Comparison of ENCODE assay signal across 8 cellular contexts in genomic region chrX:24498181-24498580, GRCh38. TPM values are rescaled to one million over a fixed set of nuclear protein-coding genes. Genes with fewer than 3 reads are reported as not detected.
A peak's percentile ranks its signal among the peaks of the same experiment; 100 is the strongest.
DNase-seq lines count a peak whose midpoint lies in the region; ATAC-seq and TF ChIP-seq lines count a peak whose summit lies in the region.

No MANE protein-coding gene starts in this region.

- TF ChIP-seq CTCF in MCF 10A (IDR thresholded peaks at IDR 0.05; ENCODE audit: unreplicated experiment) = no peak
- peak in 1 of 2 donors; percentile 38 for TF ChIP-seq CTCF in mammary epithelial cell (conservative IDR thresholded peaks at IDR 0.05 in 1 of 2, IDR thresholded peaks at IDR 0.05 in 1 of 2; ENCODE audit: extremely low read depth in 1 of 2, insufficient read depth in 1 of 2, low read depth in 1 of 2, low read length in 2 of 2)
- peak; percentile 41 for TF ChIP-seq CTCF in foreskin keratinocyte (conservative IDR thresholded peaks at IDR 0.05)
- TF ChIP-seq CTCF in stomach (IDR thresholded peaks at IDR 0.05) = peak in 1 of 7 experiments; percentile 27

- no peak overlapping the region for H3K4me3 Mint-ChIP-seq in MCF 10A (ENCODE audit: unreplicated experiment)

- CTCF ChIA-PET in MCF 10A (lab: Yijun Ruan, JAX) (interaction anchor here (0.6 to 10.9 kb wide), 28 partner anchors 8 to 1240 kb away, joined by 3 to 310 read pairs (median 4); partner anchors contain the start of gene EIF2S3), mammary epithelial cell (lab: Charles Lee; ENCODE audit: low non-redundant PET) (interaction anchor here (1.2 to 3.3 kb wide), 2 partner anchors 100 to 102 kb away, joined by 3 to 31 read pairs; no protein-coding TSS in a partner anchor)

- H3K9me3 ChIP-seq in mammary epithelial cell (replicated peaks; ENCODE audit: insufficient read depth, low read length) (no peaks in the 10 kb centered on the region), stomach (no peaks in the 10 kb centered on the region)

- H3K4me1 ChIP-seq in mammary epithelial cell (ENCODE audit: insufficient read depth, low read length) (no peaks in the 10 kb centered on the region), foreskin keratinocyte (peaks cover 5% of the 10 kb centered on the region), stomach (peaks cover 0 to 21% (median 11%) of the 10 kb centered on the region in 4 donors)

- WGBS in mammary epithelial cell (ENCODE audit: low coverage, missing lambda C conversion rate) = 80% methylated on average over 5 of the region's 5 CpGs
- 36 to 70% (median 56%) methylated on average over 5 of the region's 5 CpGs for WGBS in stomach, 5 donors

- no peak overlapping the region for H2AFZ ChIP-seq in mammary epithelial cell (ENCODE audit: low read depth, low read length)

- no peak overlapping the region for H3K9ac ChIP-seq in mammary epithelial cell (ENCODE audit: insufficient read depth, low read length)

- H4K20me1 ChIP-seq in mammary epithelial cell (ENCODE audit: insufficient read depth, low read length) = no peaks in the 10 kb centered on the region

- intact Hi-C loops in MCF 10A (cut with micrococcal nuclease) = loop anchor here (2.0 kb wide), 1 partner anchor 417 kb away; no protein-coding TSS in a partner anchor
- intact Hi-C loops in mammary epithelial cell (cut with micrococcal nuclease) = loop anchor here (1.0 kb wide), 2 partner anchors 102 to 127 kb away; no protein-coding TSS in a partner anchor
- intact Hi-C loops in stomach (cut with DNase I; ENCODE audit: low total_unique reads) = no loop called here

- no peaks in the 10 kb centered on the region for H3K9me3 Mint-ChIP-seq in MCF 10A (ENCODE audit: unreplicated experiment)

- DNase-seq in MCF 10A (ENCODE audit: unreplicated experiment) = peak; percentile 26
- no peak for DNase-seq in mammary epithelial cell
- peak; percentile 12 for DNase-seq in activated CD4-positive, alpha-beta T cell treated with anti-CD3 and anti-CD28 coated beads for 1 hour
- no peak for DNase-seq in foreskin keratinocyte
- no peak for DNase-seq in stomach
- no peak for DNase-seq in NCI-H187 (lab: John Stamatoyannopoulos, UW)
- no peak for DNase-seq in putamen (ENCODE audit: low spot score)

- TF ChIP-seq EP300 in stomach (IDR thresholded peaks at IDR 0.05) = no peak

- POLR2A ChIA-PET in MCF 10A (lab: Yijun Ruan, JAX) = interaction anchor here (2.0 to 5.2 kb wide), 3 partner anchors 32 to 239 kb away, joined by 8 to 46 read pairs (median 9); no protein-coding TSS in a partner anchor

- in situ Hi-C loops in mammary epithelial cell (cut with MboI; ENCODE audit: low sequenced_read_pairs in 2 of 2) = loop anchor here in 1 of 2 donors (5.0 kb wide), 1 partner anchor 106 kb away; no protein-coding TSS in a partner anchor

- no peaks in the 10 kb centered on the region for H3K79me2 ChIP-seq in mammary epithelial cell (ENCODE audit: insufficient read depth, low read length)

- no peaks in the 10 kb centered on the region for H3K27me3 ChIP-seq in mammary epithelial cell (ENCODE audit: insufficient read depth, low read length)
- H3K27me3 ChIP-seq in foreskin keratinocyte = no peaks in the 10 kb centered on the region
- no peaks in the 10 kb centered on the region for H3K27me3 ChIP-seq in stomach

- H3K27ac Mint-ChIP-seq in MCF 10A (ENCODE audit: low read depth, unreplicated experiment) = no peak overlapping the region

- H3K4me1 Mint-ChIP-seq in MCF 10A (ENCODE audit: insufficient read depth, unreplicated experiment) = no peaks in the 10 kb centered on the region

- H3K27me3 Mint-ChIP-seq in MCF 10A (ENCODE audit: insufficient read depth, unreplicated experiment) = peaks cover 38% of the 10 kb centered on the region

- no peaks in the 10 kb centered on the region for H3K36me3 ChIP-seq in mammary epithelial cell (ENCODE audit: insufficient read depth, low read length)
- peaks cover 0 to 5% (median 0%) of the 10 kb centered on the region in 4 donors for H3K36me3 ChIP-seq in stomach

- no TSS peak for BruUV-seq in MCF 10A (replicated peaks; lab: Mats Ljungman, UMichigan)
- no TSS peak for BruUV-seq in mammary epithelial cell (replicated peaks; lab: Mats Ljungman, UMichigan)

- TF ChIP-seq POLR2A in stomach (IDR thresholded peaks at IDR 0.05) = no peak

- H3K4me3 ChIP-seq in mammary epithelial cell (replicated peaks in 1 of 3; ENCODE audit: insufficient read depth in 1 of 3, low read depth in 2 of 3, low read length in 3 of 3) = no peak overlapping the region
- no peak overlapping the region for H3K4me3 ChIP-seq in stomach

- ATAC-seq in foreskin keratinocyte = no peak
- no peak for ATAC-seq in GM18858 (IDR thresholded peaks at IDR 0.05; ENCODE audit: unreplicated experiment)

- H3K27ac ChIP-seq in mammary epithelial cell (ENCODE audit: insufficient read depth, low read depth, low read length) (no peak overlapping the region), foreskin keratinocyte (no peak overlapping the region), stomach (peak overlapping the region in 3 of 5 donors; percentile 11 to 60 (median 33))

- H3K4me2 ChIP-seq in mammary epithelial cell (ENCODE audit: insufficient read depth, low read depth, low read length) = no peak overlapping the region

- H3K36me3 Mint-ChIP-seq in MCF 10A (ENCODE audit: insufficient read depth, unreplicated experiment) = no peaks in the 10 kb centered on the region

- dilution Hi-C loops in mammary epithelial cell (cut with HindIII; ENCODE audit: low sequenced_read_pairs) = no loop called here

RNA-seq across cellular contexts. Expression of gene PDK3, which starts 33.1 kb away (rescaled TPM):
- total RNA-seq in MCF 10A (2022) (1.0 and 1.4 TPM in 2 replicates), mammary epithelial cell (1 to 10 TPM; 1.2 to 6.0 TPM), foreskin keratinocyte (7.9 and 8.6 TPM in 2 replicates), stomach (10 to 100 TPM in 3 of 5 donors, 1 to 10 TPM in 1, under 1 TPM in 1; 0.29 to 81.1 (median 22.0) TPM)
- polyA plus RNA-seq in mammary epithelial cell (9.2 TPM), foreskin keratinocyte (4.3 TPM in 2 replicates), stomach (1 to 10 TPM; 2.0 to 3.2 (median 2.3) TPM)
- polyA minus RNA-seq in mammary epithelial cell = 15.6 TPM

Comparison
In these comparisons a context has a peak if more than half of its experiments do, and no peak if none do; other contexts are left out.
1. DNase-seq: peak in MCF 10A (single experiment) and activated CD4-positive, alpha-beta T cell treated with anti-CD3 and anti-CD28 coated beads for 1 hour (single experiment); none in mammary epithelial cell (single experiment), foreskin keratinocyte (0 of 2), stomach (single experiment), NCI-H187 (0 of 2) and putamen (single experiment).
2. H3K27ac ChIP-seq: peak in stomach (3 of 5); none in mammary epithelial cell (single experiment) and foreskin keratinocyte (single experiment).